In the genomic region with DNA sequence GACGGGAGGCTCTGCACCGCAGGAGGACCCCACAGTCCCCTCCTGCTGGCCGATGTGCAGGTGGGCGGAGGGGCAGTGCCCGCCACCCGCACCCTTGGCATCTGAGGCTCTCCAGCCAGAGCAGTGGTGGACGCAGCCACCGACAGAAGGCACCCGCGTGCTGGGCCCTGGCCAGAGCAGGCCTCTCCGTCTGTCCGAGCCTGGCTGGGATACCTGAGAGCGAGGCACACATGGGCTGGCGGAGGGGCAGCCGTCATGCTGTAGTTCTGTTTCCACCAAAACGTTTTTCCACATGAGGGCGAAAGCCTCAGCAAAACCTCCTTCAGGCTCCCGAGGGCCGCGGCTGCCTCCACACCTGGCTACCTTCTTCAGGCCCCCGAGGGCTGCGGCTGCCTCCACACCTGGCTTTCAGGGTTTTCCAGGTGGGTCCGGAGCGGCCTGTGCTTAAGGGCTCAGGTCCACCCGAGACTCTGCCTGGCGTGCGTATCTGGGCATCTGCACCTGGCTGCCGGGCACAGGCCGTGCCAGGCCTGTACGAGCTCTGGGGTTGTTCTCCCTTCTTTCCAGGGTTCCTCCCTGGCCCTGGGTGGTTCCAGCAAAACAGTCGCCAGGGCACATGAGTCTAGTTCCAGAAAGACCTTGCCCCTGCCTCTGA, we compare ENCODE assay signal across 18 cellular contexts.
"Had no signal": no experiment of that assay in that cellular context is flagged by ENCODE, and none has a peak within 500 bp of the region (broad histone marks: within the 10 kb centered on the region; RNA-seq: fewer than 3 reads in every experiment).

No MANE protein-coding gene starts in this region.

- ATAC-seq: heart left ventricle; left ventricle myocardium superior; right cardiac atrium; stimulated activated naive B cell treated with anti-CD40 and anti-IgM and Interleukin-4, amounts not matched to agents 10 μg/mL and 1 μg/mL and 100 μg/mL, for 72 hours; stimulated activated naive CD8-positive, alpha-beta T cell treated with anti-CD3 and anti-CD28 coated beads, Interleukin-15, amount 100 ng/mL, for 72 hours had no signal

- H3K27me3 ChIP-seq: dorsolateral prefrontal cortex, heart left ventricle had no signal

- H3K9me3 ChIP-seq: heart left ventricle, thoracic aorta had no signal

- DNase-seq: cortex of kidney; effector CD8-positive, alpha-beta T cell; foreskin melanocyte; hippocampal formation; left colon; left ventricle myocardium superior; mesendoderm; naive B cell; stimulated activated CD4-positive, alpha-beta T cell treated with anti-CD3 and anti-CD28 coated beads, Interleukin-2, amount 100 ng/mL, for 24 hours; stimulated activated CD4-positive, alpha-beta T cell treated with anti-CD3 and anti-CD28 coated beads, Interleukin-4, amount 100 ng/mL, for 4 hours; stimulated activated naive B cell treated with anti-CD40 and anti-IgM and Interleukin-4, amounts not matched to agents 10 μg/mL and 1 μg/mL and 100 μg/mL, for 72 hours; stimulated activated naive CD8-positive, alpha-beta T cell treated with anti-CD3 and anti-CD28 coated beads, Interleukin-15, amount 100 ng/mL, for 72 hours; trophoblast cell had no signal

- H3K27me3 Mint-ChIP-seq: naive B cell; stimulated activated naive B cell treated with anti-CD40 and anti-IgM and Interleukin-4, amounts not matched to agents 10 μg/mL and 1 μg/mL and 100 μg/mL, for 72 hours; stimulated activated naive CD8-positive, alpha-beta T cell treated with anti-CD3 and anti-CD28 coated beads, Interleukin-15, amount 100 ng/mL, for 72 hours had no signal

- H3K27ac ChIP-seq: heart left ventricle, thoracic aorta had no signal

- H3K4me3 Mint-ChIP-seq: naive B cell; stimulated activated naive B cell treated with anti-CD40 and anti-IgM and Interleukin-4, amounts not matched to agents 10 μg/mL and 1 μg/mL and 100 μg/mL, for 72 hours; stimulated activated naive CD8-positive, alpha-beta T cell treated with anti-CD3 and anti-CD28 coated beads, Interleukin-15, amount 100 ng/mL, for 72 hours had no signal

- H3K9me3 Mint-ChIP-seq: naive B cell; stimulated activated naive B cell treated with anti-CD40 and anti-IgM and Interleukin-4, amounts not matched to agents 10 μg/mL and 1 μg/mL and 100 μg/mL, for 72 hours; stimulated activated naive CD8-positive, alpha-beta T cell treated with anti-CD3 and anti-CD28 coated beads, Interleukin-15, amount 100 ng/mL, for 72 hours had no signal

- H3K27ac Mint-ChIP-seq: progenitor cell of endocrine pancreas; stimulated activated naive B cell treated with anti-CD40 and anti-IgM and Interleukin-4, amounts not matched to agents 10 μg/mL and 1 μg/mL and 100 μg/mL, for 72 hours; stimulated activated naive CD8-positive, alpha-beta T cell treated with anti-CD3 and anti-CD28 coated beads, Interleukin-15, amount 100 ng/mL, for 72 hours had no signal

- H3K4me3 ChIP-seq: dorsolateral prefrontal cortex, heart left ventricle, thoracic aorta had no signal
